In genomic region chr12:96263449-96263902, GRCh38 we compare ENCODE assay signal across 11 cellular contexts.
DNase-seq lines count a peak whose midpoint lies in the region; ATAC-seq, FAIRE-seq and TF ChIP-seq lines count a peak whose summit lies in the region.
"Had no signal": no experiment of that assay in that cellular context is flagged by ENCODE, and none has a peak within 500 bp of the region (broad histone marks: within the 10 kb centered on the region; RNA-seq: fewer than 3 reads in every experiment).

No MANE protein-coding gene starts in this region.

- no peak for FAIRE-seq in frontal cortex (lab: Jason Lieb, UNC)
- FAIRE-seq: H1 had no signal

- no peaks in the 10 kb centered on the region for H3K27me3 Mint-ChIP-seq in activated CD8-positive, alpha-beta T cell treated with anti-CD3 and anti-CD28 coated beads for 36 hours
- no peaks in the 10 kb centered on the region for H3K27me3 Mint-ChIP-seq in activated CD8-positive, alpha-beta T cell treated with anti-CD3 and anti-CD28 coated beads, Interleukin-2, amount 10 ng/mL, durations not matched to agents 7 days and 5 days (ENCODE audit: low read depth)
- peaks cover 29% of the 10 kb centered on the region for H3K27me3 Mint-ChIP-seq in endothelial cell (ENCODE audit: unreplicated experiment)

- H3K27ac ChIP-seq in prostate gland: peak overlapping the region in 1 of 2 donors; percentile 12

- CTCF ChIA-PET in activated CD8-positive, alpha-beta T cell treated with anti-CD3 and anti-CD28 coated beads for 36 hours (lab: Charles Lee): interaction anchor here (1.4 kb wide), 2 partner anchors 48 to 211 kb away, joined by 3 to 5 read pairs; no protein-coding TSS in a partner anchor
- CTCF ChIA-PET in activated CD8-positive, alpha-beta T cell treated with anti-CD3 and anti-CD28 coated beads, Interleukin-2, amount 10 ng/mL, durations not matched to agents 7 days and 5 days (lab: Charles Lee): interaction anchor here (1.4 to 1.6 kb wide), 2 partner anchors 48 to 137 kb away, joined by 3 to 6 read pairs; partner anchors contain the start of gene CDK17

- peak overlapping the region; percentile 64 for H3K27ac Mint-ChIP-seq in activated CD8-positive, alpha-beta T cell treated with anti-CD3 and anti-CD28 coated beads for 36 hours
- no peak overlapping the region for H3K27ac Mint-ChIP-seq in activated CD8-positive, alpha-beta T cell treated with anti-CD3 and anti-CD28 coated beads, Interleukin-2, amount 10 ng/mL, durations not matched to agents 7 days and 5 days
- H3K27ac Mint-ChIP-seq in endothelial cell (ENCODE audit: unreplicated experiment): peak overlapping the region; percentile 92

- no peak for TF ChIP-seq CTCF in activated CD8-positive, alpha-beta T cell treated with anti-CD3 and anti-CD28 coated beads for 36 hours (IDR thresholded peaks at IDR 0.05)
- TF ChIP-seq CTCF in endothelial cell (IDR thresholded peaks at IDR 0.05; ENCODE audit: unreplicated experiment): no peak
- no peak for TF ChIP-seq CTCF in prostate gland (IDR thresholded peaks at IDR 0.05)

- WGBS in prostate gland: 45% methylated on average over 11 of the region's 11 CpGs

- POLR2A ChIA-PET in activated CD8-positive, alpha-beta T cell treated with anti-CD3 and anti-CD28 coated beads for 36 hours (lab: Charles Lee): interaction anchor here (0.5 to 1.0 kb wide), 3 partner anchors 8 to 18 kb away, joined by 3 read pairs; no protein-coding TSS in a partner anchor
- POLR2A ChIA-PET in activated CD8-positive, alpha-beta T cell treated with anti-CD3 and anti-CD28 coated beads, Interleukin-2, amount 10 ng/mL, durations not matched to agents 7 days and 5 days (lab: Charles Lee): no interaction called here

- no peaks in the 10 kb centered on the region for H3K4me1 ChIP-seq in prostate gland (replicated peaks)

- no peaks in the 10 kb centered on the region for H3K9me3 ChIP-seq in prostate gland

- TF ChIP-seq POLR2A in prostate gland (IDR thresholded peaks at IDR 0.05): no peak

- H3K36me3 Mint-ChIP-seq in activated CD8-positive, alpha-beta T cell treated with anti-CD3 and anti-CD28 coated beads for 36 hours (ENCODE audit: low read depth): peaks cover 39% of the 10 kb centered on the region
- H3K36me3 Mint-ChIP-seq in activated CD8-positive, alpha-beta T cell treated with anti-CD3 and anti-CD28 coated beads, Interleukin-2, amount 10 ng/mL, durations not matched to agents 7 days and 5 days (ENCODE audit: low read depth): peaks cover 59% of the 10 kb centered on the region
- peaks cover 58% of the 10 kb centered on the region for H3K36me3 Mint-ChIP-seq in endothelial cell (ENCODE audit: low read depth, unreplicated experiment)

- intact Hi-C loops in activated CD8-positive, alpha-beta T cell treated with anti-CD3 and anti-CD28 coated beads for 36 hours (cut with micrococcal nuclease): no loop called here
- intact Hi-C loops in prostate gland (cut with DNase I): no loop called here

- H3K27me3 ChIP-seq in prostate gland (replicated peaks; ENCODE audit: insufficient read depth): no peaks in the 10 kb centered on the region

- H3K4me1 Mint-ChIP-seq in activated CD8-positive, alpha-beta T cell treated with anti-CD3 and anti-CD28 coated beads for 36 hours (ENCODE audit: low read depth): peaks cover 12% of the 10 kb centered on the region
- peaks cover 5% of the 10 kb centered on the region for H3K4me1 Mint-ChIP-seq in activated CD8-positive, alpha-beta T cell treated with anti-CD3 and anti-CD28 coated beads, Interleukin-2, amount 10 ng/mL, durations not matched to agents 7 days and 5 days (ENCODE audit: low read depth)
- peaks cover 36% of the 10 kb centered on the region for H3K4me1 Mint-ChIP-seq in endothelial cell (ENCODE audit: unreplicated experiment)

- ATAC-seq in activated CD8-positive, alpha-beta T cell treated with anti-CD3 and anti-CD28 coated beads for 36 hours: no peak
- no peak for ATAC-seq in activated CD8-positive, alpha-beta T cell treated with anti-CD3 and anti-CD28 coated beads, Interleukin-2, amount 10 ng/mL, durations not matched to agents 7 days and 5 days
- ATAC-seq in GM21825 (IDR thresholded peaks at IDR 0.05; ENCODE audit: unreplicated experiment): no peak

- no peaks in the 10 kb centered on the region for H3K9me3 Mint-ChIP-seq in activated CD8-positive, alpha-beta T cell treated with anti-CD3 and anti-CD28 coated beads for 36 hours
- H3K9me3 Mint-ChIP-seq in activated CD8-positive, alpha-beta T cell treated with anti-CD3 and anti-CD28 coated beads, Interleukin-2, amount 10 ng/mL, durations not matched to agents 7 days and 5 days (ENCODE audit: insufficient read depth): no peaks in the 10 kb centered on the region
- H3K9me3 Mint-ChIP-seq in endothelial cell (ENCODE audit: unreplicated experiment): no peaks in the 10 kb centered on the region

- DNase-seq in activated CD8-positive, alpha-beta T cell treated with anti-CD3 and anti-CD28 coated beads for 36 hours: no peak
- no peak for DNase-seq in activated CD8-positive, alpha-beta T cell treated with anti-CD3 and anti-CD28 coated beads, Interleukin-2, amount 10 ng/mL, durations not matched to agents 7 days and 5 days
- peak; percentile 52 for DNase-seq in NCI-H2196 treated with DMSO at 0.1 percent for 48 hours (lab: John Stamatoyannopoulos, UW; ENCODE audit: unreplicated experiment)
- DNase-seq in endothelial cell (ENCODE audit: low spot score): no peak
- DNase-seq in prostate gland (ENCODE audit: low spot score): peak; percentile 34
- DNase-seq in frontal cortex (ENCODE audit: low spot score in 2 of 2): no peak
- DNase-seq in NCI-H526 (lab: John Stamatoyannopoulos, UW): no peak
- DNase-seq: GF-D8; stimulated activated CD4-positive, alpha-beta T cell treated with anti-CD3 and anti-CD28 coated beads, Interleukin-1b, Interleukin-23, amount 100 ng/mL, for 48 hours had no signal

- no peak overlapping the region for H3K4me3 ChIP-seq in prostate gland

- no peak overlapping the region for H3K4me3 Mint-ChIP-seq in activated CD8-positive, alpha-beta T cell treated with anti-CD3 and anti-CD28 coated beads for 36 hours
- no peak overlapping the region for H3K4me3 Mint-ChIP-seq in activated CD8-positive, alpha-beta T cell treated with anti-CD3 and anti-CD28 coated beads, Interleukin-2, amount 10 ng/mL, durations not matched to agents 7 days and 5 days
- H3K4me3 Mint-ChIP-seq in endothelial cell (ENCODE audit: unreplicated experiment): peak overlapping the region; percentile 56

- no peaks in the 10 kb centered on the region for H3K36me3 ChIP-seq in prostate gland

Comparison
In these comparisons a context has a peak if more than half of its experiments do, and no peak if none do; other contexts are left out.
1. DNase-seq: peak in NCI-H2196 treated with DMSO at 0.1 percent for 48 hours (single experiment) and prostate gland (single experiment); none in activated CD8-positive, alpha-beta T cell treated with anti-CD3 and anti-CD28 coated beads for 36 hours (single experiment), activated CD8-positive, alpha-beta T cell treated with anti-CD3 and anti-CD28 coated beads, Interleukin-2, amount 10 ng/mL, durations not matched to agents 7 days and 5 days (single experiment), endothelial cell (single experiment), frontal cortex (0 of 2) and NCI-H526 (0 of 2).